In the genomic region with DNA sequence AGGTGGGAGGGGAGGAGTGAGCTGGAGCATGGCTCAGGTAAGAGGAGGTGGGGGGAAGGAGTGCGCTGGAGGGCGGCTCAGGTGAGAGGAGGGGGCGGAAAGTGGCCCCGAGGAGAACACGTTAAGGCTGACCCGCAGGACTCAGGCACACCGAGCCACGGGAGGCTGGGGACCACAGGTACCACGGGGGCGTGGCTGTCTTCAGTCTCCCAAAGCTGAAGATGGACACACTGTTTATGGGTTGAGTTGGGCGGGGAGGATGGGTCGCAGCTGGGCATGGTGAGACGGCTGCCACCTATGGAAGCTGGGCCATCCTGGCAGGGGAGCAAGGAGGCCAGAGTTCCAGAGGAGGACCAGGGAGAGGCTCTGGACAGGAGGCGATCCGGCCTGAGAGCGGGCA, we compare ENCODE assay signal across 1 cellular context.
TF ChIP-seq lines count a peak whose summit lies in the region.

No MANE protein-coding gene starts in this region.

TF ChIP-seq in A549, 52 proteins besides CTCF, POLR2A, EP300 and RAD21:
- TF ChIP-seq KDM1A (IDR thresholded peaks at IDR 0.05; ENCODE audit: low read depth): no peak
- TF ChIP-seq, protein P1, sequence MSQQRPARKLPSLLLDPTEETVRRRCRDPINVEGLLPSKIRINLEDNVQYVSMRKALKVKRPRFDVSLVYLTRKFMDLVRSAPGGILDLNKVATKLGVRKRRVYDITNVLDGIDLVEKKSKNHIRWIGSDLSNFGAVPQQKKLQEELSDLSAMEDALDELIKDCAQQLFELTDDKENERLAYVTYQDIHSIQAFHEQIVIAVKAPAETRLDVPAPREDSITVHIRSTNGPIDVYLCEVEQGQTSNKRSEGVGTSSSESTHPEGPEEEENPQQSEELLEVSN (IDR thresholded peaks at IDR 0.05; ENCODE audit: borderline replicate concordance, low read depth): no peak
TF ChIP-seq in A549: peak in this region for 0.
